Comparison of ENCODE assay signal across 1 cellular context in genomic region chr5:79011219-79011836, GRCh38.
TF ChIP-seq lines count a peak whose summit lies in the region.

No MANE protein-coding gene starts in this region.

TF ChIP-seq in SK-N-SH, 30 proteins besides CTCF, POLR2A, EP300 and RAD21 (continued from another document):
- TF ChIP-seq FOXM1 (IDR thresholded peaks at IDR 0.05; ENCODE audit: low read depth), result no peak
